1 cellular context compared by ENCODE assay signal in genomic region chr15:41079717-41080116, GRCh38.
TF ChIP-seq lines count a peak whose summit lies in the region.

No MANE protein-coding gene starts in this region.

TF ChIP-seq in GM12878, 131 proteins besides CTCF, POLR2A, EP300 and RAD21 (continued from another document):
- peak; percentile 30; the same call in 1 of the 2 replicates for TF ChIP-seq RUNX3 (IDR thresholded peaks at IDR 0.05; ENCODE audit: low read length)
